Comparison of ENCODE assay signal across 9 cellular contexts in the genomic region with DNA sequence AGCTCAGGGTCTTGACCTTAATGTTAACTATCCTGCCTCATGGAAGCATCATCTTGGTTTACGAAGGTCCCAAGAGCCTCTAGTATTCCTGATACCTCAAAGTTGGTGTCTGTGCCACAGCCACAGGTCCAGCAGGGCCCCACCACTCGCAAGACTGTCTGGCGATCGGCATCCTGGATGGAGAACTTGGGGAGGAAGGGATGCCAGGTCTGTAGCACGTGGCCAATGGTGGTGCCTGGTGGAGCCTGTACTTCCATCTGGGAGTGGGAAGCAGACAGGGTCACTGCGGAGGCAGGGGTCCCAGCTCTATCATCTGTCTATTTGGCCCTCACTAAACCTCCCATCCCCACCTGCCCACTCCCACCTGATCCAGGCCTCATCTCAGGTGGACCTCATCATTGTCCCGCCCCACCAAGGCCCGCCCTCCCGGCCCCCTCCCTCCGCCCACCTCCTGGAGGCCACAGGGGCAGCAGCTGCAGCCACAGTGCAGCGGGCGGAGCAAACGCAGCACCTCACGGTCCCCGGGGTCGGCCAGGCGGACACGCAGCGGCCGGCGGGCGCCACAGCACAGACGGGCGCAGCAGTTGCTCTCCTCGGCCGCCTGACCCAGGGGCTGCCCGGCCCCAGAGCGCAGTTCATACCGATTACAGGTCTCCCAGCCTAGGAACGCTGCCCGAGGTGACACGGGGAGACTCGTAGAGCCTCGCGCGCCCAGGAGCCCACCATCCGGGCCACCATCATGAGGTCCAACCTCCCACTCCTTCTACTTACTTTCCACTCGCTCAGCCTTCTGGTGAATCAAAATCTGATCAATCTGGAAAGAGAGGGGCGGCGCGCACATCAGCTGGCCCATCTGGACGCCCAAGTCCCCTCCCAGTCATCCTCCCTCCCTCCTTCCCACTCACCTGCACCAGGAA. TPM values are rescaled to one million over a fixed set of nuclear protein-coding genes. Genes with fewer than 3 reads are reported as not detected.
DNase-seq lines count a peak whose midpoint lies in the region; ATAC-seq, FAIRE-seq and TF ChIP-seq lines count a peak whose summit lies in the region.
"Had no signal": no experiment of that assay in that cellular context is flagged by ENCODE, and none has a peak within 500 bp of the region (broad histone marks: within the 10 kb centered on the region; RNA-seq: fewer than 3 reads in every experiment).

No MANE protein-coding gene starts in this region.

- no peaks in the 10 kb centered on the region for H3K9me3 Mint-ChIP-seq in activated CD4-positive, alpha-beta T cell treated with anti-CD3 and anti-CD28 coated beads, Interleukin-2, amount 10 ng/mL, durations not matched to agents 7 days and 5 days
- H3K9me3 Mint-ChIP-seq in astrocyte (ENCODE audit: unreplicated experiment) = no peaks in the 10 kb centered on the region

- POLR2A ChIA-PET in activated CD4-positive, alpha-beta T cell treated with anti-CD3 and anti-CD28 coated beads, Interleukin-2, amount 10 ng/mL, durations not matched to agents 7 days and 5 days (lab: Charles Lee) = no interaction called here

- H3K4me2 ChIP-seq in astrocyte (ENCODE audit: low read length) = peak overlapping the region; percentile 99

- H3K27ac Mint-ChIP-seq in activated CD4-positive, alpha-beta T cell treated with anti-CD3 and anti-CD28 coated beads, Interleukin-2, amount 10 ng/mL, durations not matched to agents 7 days and 5 days = peak overlapping the region; percentile 36
- H3K27ac Mint-ChIP-seq in astrocyte (ENCODE audit: unreplicated experiment) = peak overlapping the region; percentile 78

- H3K4me1 ChIP-seq in astrocyte (ENCODE audit: insufficient read depth, low read length) = peaks cover 13% of the 10 kb centered on the region

- peaks cover 36% of the 10 kb centered on the region for H4K20me1 ChIP-seq in astrocyte (ENCODE audit: insufficient read depth, low read length)

- peaks cover 23% of the 10 kb centered on the region for H3K79me2 ChIP-seq in astrocyte (ENCODE audit: insufficient read depth, low read length)

- H3K27ac ChIP-seq in astrocyte (ENCODE audit: low read depth, low read length) (no peak overlapping the region), substantia nigra (ENCODE audit: low read depth, low read length, poor library complexity, severe bottlenecking) (peak overlapping the region; percentile 84)

- TF ChIP-seq CTCF in astrocyte (IDR thresholded peaks at IDR 0.05; ENCODE audit: insufficient read depth, low read depth, low read length) = no peak

- ATAC-seq in HG02610 (IDR thresholded peaks at IDR 0.05; ENCODE audit: unreplicated experiment) = no peak

- FAIRE-seq in astrocyte (lab: Jason Lieb, UNC) = no peak

- peak overlapping the region; percentile 97 for H3K4me3 Mint-ChIP-seq in activated CD4-positive, alpha-beta T cell treated with anti-CD3 and anti-CD28 coated beads, Interleukin-2, amount 10 ng/mL, durations not matched to agents 7 days and 5 days
- peak overlapping the region; percentile 92 for H3K4me3 Mint-ChIP-seq in astrocyte (ENCODE audit: unreplicated experiment)

- CTCF ChIA-PET in activated CD4-positive, alpha-beta T cell treated with anti-CD3 and anti-CD28 coated beads, Interleukin-2, amount 10 ng/mL, durations not matched to agents 7 days and 5 days (lab: Charles Lee) = interaction anchor here (0.6 to 1.1 kb wide), 2 partner anchors 44 to 823 kb away, joined by 3 to 4 read pairs; no protein-coding TSS in a partner anchor

- DNase-seq in activated CD4-positive, alpha-beta T cell treated with anti-CD3 and anti-CD28 coated beads, Interleukin-2, amount 10 ng/mL, durations not matched to agents 7 days and 5 days = no peak
- no peak for DNase-seq in activated CD4-positive, alpha-beta T cell treated with anti-CD3 and anti-CD28 coated beads for 48 hours
- no peak for DNase-seq in astrocyte (ENCODE audit: low read depth)
- DNase-seq in left kidney (ENCODE audit: low read depth, low spot score) = peak; percentile 56
- no peak for DNase-seq in substantia nigra (lab: John Stamatoyannopoulos, UW)
- DNase-seq in stimulated activated CD8-positive, alpha-beta memory T cell treated with anti-CD3 and anti-CD28 coated beads, Interleukin-4, amount 100 ng/mL, for 48 hours = no peak
- no peak for DNase-seq in dedifferentiated amniotic fluid mesenchymal stem cell (ENCODE audit: extremely low spot score)
- DNase-seq: RPMI8226 had no signal

- peaks cover 34% of the 10 kb centered on the region for H3K4me1 Mint-ChIP-seq in activated CD4-positive, alpha-beta T cell treated with anti-CD3 and anti-CD28 coated beads, Interleukin-2, amount 10 ng/mL, durations not matched to agents 7 days and 5 days
- H3K4me1 Mint-ChIP-seq in astrocyte (ENCODE audit: low read depth, unreplicated experiment) = peaks cover 5% of the 10 kb centered on the region

- H3K36me3 ChIP-seq in astrocyte (ENCODE audit: insufficient read depth, low read length) = peaks cover 25% of the 10 kb centered on the region

- peaks cover 39% of the 10 kb centered on the region for H3K36me3 Mint-ChIP-seq in activated CD4-positive, alpha-beta T cell treated with anti-CD3 and anti-CD28 coated beads, Interleukin-2, amount 10 ng/mL, durations not matched to agents 7 days and 5 days (ENCODE audit: low read depth)
- peaks cover 14% of the 10 kb centered on the region for H3K36me3 Mint-ChIP-seq in astrocyte (ENCODE audit: low read depth, unreplicated experiment)

- H3K27me3 Mint-ChIP-seq in activated CD4-positive, alpha-beta T cell treated with anti-CD3 and anti-CD28 coated beads, Interleukin-2, amount 10 ng/mL, durations not matched to agents 7 days and 5 days = no peaks in the 10 kb centered on the region
- H3K27me3 Mint-ChIP-seq in astrocyte (ENCODE audit: low read depth, unreplicated experiment) = no peaks in the 10 kb centered on the region

- H3K27me3 ChIP-seq in astrocyte (ENCODE audit: insufficient read depth, low read length) = no peaks in the 10 kb centered on the region

- no peak overlapping the region for H2AFZ ChIP-seq in astrocyte (ENCODE audit: low read depth, low read length)

- H3K9ac ChIP-seq in astrocyte (ENCODE audit: low read length) = peak overlapping the region; percentile 90

- H3K9me3 ChIP-seq in astrocyte (ENCODE audit: insufficient read depth, low read depth, low read length) = no peaks in the 10 kb centered on the region

- H3K4me3 ChIP-seq in astrocyte (ENCODE audit: insufficient read depth, low read depth, low read length) = peak overlapping the region; percentile 86

RNA-seq across cellular contexts. Expression of a gene that starts 1.4 kb away (rescaled TPM):
- total RNA-seq in activated CD4-positive, alpha-beta T cell treated with anti-CD3 and anti-CD28 coated beads, Interleukin-2, amount 10 ng/mL, durations not matched to agents 7 days and 5 days = 100 to 1,000 TPM; 151 to 161 TPM
- total RNA-seq in astrocyte = 65.7 and 67.6 TPM in 2 replicates

RNA-seq across cellular contexts. Expression of a gene that starts 10.9 kb away (rescaled TPM):
- 10 to 100 TPM; 47.2 to 48.3 TPM for total RNA-seq in activated CD4-positive, alpha-beta T cell treated with anti-CD3 and anti-CD28 coated beads, Interleukin-2, amount 10 ng/mL, durations not matched to agents 7 days and 5 days
- 45.7 and 52.9 TPM in 2 replicates for total RNA-seq in astrocyte

RNA-seq across cellular contexts. Expression of a gene that starts 12.1 kb away (rescaled TPM):
- total RNA-seq in activated CD4-positive, alpha-beta T cell treated with anti-CD3 and anti-CD28 coated beads, Interleukin-2, amount 10 ng/mL, durations not matched to agents 7 days and 5 days = 1 to 10 TPM; 1.5 to 2.1 TPM
- 0.36 and 1.6 TPM in 2 replicates for total RNA-seq in astrocyte

RNA-seq across cellular contexts. Expression of a gene that starts 14.7 kb away (rescaled TPM):
- 1 to 10 TPM in 1 of 2 experiments, under 1 TPM in 1; 0.89 to 1.4 TPM for total RNA-seq in activated CD4-positive, alpha-beta T cell treated with anti-CD3 and anti-CD28 coated beads, Interleukin-2, amount 10 ng/mL, durations not matched to agents 7 days and 5 days
- 77.3 and 80.7 TPM in 2 replicates for total RNA-seq in astrocyte

RNA-seq across cellular contexts. Expression of a gene that starts 27.2 kb away (rescaled TPM):
- not detected for total RNA-seq in activated CD4-positive, alpha-beta T cell treated with anti-CD3 and anti-CD28 coated beads, Interleukin-2, amount 10 ng/mL, durations not matched to agents 7 days and 5 days
- 0.23 TPM in 1 of 2 replicates, not detected in the other for total RNA-seq in astrocyte
